In genomic region chr7:100965051-100965722, GRCh38 we compare ENCODE assay signal across 2 cellular contexts.
TF ChIP-seq lines count a peak whose summit lies in the region.

No MANE protein-coding gene starts in this region.

TF ChIP-seq in SK-N-SH, 30 proteins besides CTCF, POLR2A, EP300 and RAD21 (continued from another document):
- TF ChIP-seq FOXM1 (IDR thresholded peaks at IDR 0.05; ENCODE audit: low read depth), result no peak

TF ChIP-seq in SK-N-SH treated with all-trans-retinoic acid at 6 μM for 48 hours, 23 proteins besides CTCF, POLR2A, EP300 and RAD21 (continued from another document):
- TF ChIP-seq, protein P1, sequence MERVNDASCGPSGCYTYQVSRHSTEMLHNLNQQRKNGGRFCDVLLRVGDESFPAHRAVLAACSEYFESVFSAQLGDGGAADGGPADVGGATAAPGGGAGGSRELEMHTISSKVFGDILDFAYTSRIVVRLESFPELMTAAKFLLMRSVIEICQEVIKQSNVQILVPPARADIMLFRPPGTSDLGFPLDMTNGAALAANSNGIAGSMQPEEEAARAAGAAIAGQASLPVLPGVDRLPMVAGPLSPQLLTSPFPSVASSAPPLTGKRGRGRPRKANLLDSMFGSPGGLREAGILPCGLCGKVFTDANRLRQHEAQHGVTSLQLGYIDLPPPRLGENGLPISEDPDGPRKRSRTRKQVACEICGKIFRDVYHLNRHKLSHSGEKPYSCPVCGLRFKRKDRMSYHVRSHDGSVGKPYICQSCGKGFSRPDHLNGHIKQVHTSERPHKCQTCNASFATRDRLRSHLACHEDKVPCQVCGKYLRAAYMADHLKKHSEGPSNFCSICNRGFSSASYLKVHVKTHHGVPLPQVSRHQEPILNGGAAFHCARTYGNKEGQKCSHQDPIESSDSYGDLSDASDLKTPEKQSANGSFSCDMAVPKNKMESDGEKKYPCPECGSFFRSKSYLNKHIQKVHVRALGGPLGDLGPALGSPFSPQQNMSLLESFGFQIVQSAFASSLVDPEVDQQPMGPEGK (CRISPR knock-in tag; IDR thresholded peaks at IDR 0.05; ENCODE audit: borderline replicate concordance), result no peak
- TF ChIP-seq ZNF565 (CRISPR knock-in tag; conservative IDR thresholded peaks at IDR 0.05; ENCODE audit: low read depth), result no peak
- no peak for TF ChIP-seq POU6F1 (CRISPR knock-in tag; IDR thresholded peaks at IDR 0.05; ENCODE audit: borderline replicate concordance, low read depth)
- no peak for TF ChIP-seq SNAI2 (CRISPR knock-in tag; IDR thresholded peaks at IDR 0.05)
- no peak for TF ChIP-seq TOX (CRISPR knock-in tag; IDR thresholded peaks at IDR 0.05; ENCODE audit: borderline replicate concordance)
- no peak for TF ChIP-seq ISL1 (CRISPR knock-in tag; IDR thresholded peaks at IDR 0.05)
